21 cellular contexts compared by ENCODE assay signal in genomic region chr7:109256762-109257560, GRCh38.
"Had no signal": no experiment of that assay in that cellular context is flagged by ENCODE, and none has a peak within 500 bp of the region (broad histone marks: within the 10 kb centered on the region; RNA-seq: fewer than 3 reads in every experiment).

No MANE protein-coding gene starts in this region.

- DNase-seq: activated CD4-positive, alpha-beta memory T cell treated with anti-CD3 and anti-CD28 coated beads, Interleukin-2, amount 10 ng/mL, durations not matched to agents 7 days and 5 days; activated CD4-positive, alpha-beta T cell treated with anti-CD3 and anti-CD28 coated beads, Interleukin-2, amount 10 ng/mL, durations not matched to agents 24 days and 14 days; activated effector memory CD4-positive, alpha-beta T cell treated with Interleukin-2 at 50 U/mL for 16 hours; activated naive CD4-positive, alpha-beta T cell treated with anti-CD3 and anti-CD28 coated beads for 36 hours; activated T-cell treated with anti-CD3 and anti-CD28 coated beads, Interleukin-2, amount 50 U/mL, for 72 hours; amygdala; colonic mucosa; dorsolateral prefrontal cortex; esophagus squamous epithelium; gastrocnemius medialis; head of caudate nucleus; islet precursor cell; left cardiac atrium; pancreas; psoas muscle; right cardiac atrium; stimulated activated CD4-positive, alpha-beta T cell treated with anti-CD3 and anti-CD28 coated beads, Interleukin-4, amount 100 ng/mL, for 24 hours; stimulated activated naive CD8-positive, alpha-beta T cell treated with anti-CD3 and anti-CD28 coated beads, Interleukin-15, Interleukin-2, amounts not matched to agents 100 U/mL and 50 U/mL, for 24 hours; upper lobe of left lung had no signal

- H3K27me3 ChIP-seq: colonic mucosa, dorsolateral prefrontal cortex, esophagus squamous epithelium, gastrocnemius medialis, pancreas, upper lobe of left lung had no signal

- H3K27ac ChIP-seq: colonic mucosa, dorsolateral prefrontal cortex, esophagus squamous epithelium, gastrocnemius medialis, pancreas, psoas muscle, upper lobe of left lung, VCaP had no signal

- H3K9me3 ChIP-seq: colonic mucosa, esophagus squamous epithelium, gastrocnemius medialis, pancreas, psoas muscle, upper lobe of left lung had no signal

- H3K36me3 ChIP-seq: colonic mucosa, esophagus squamous epithelium, gastrocnemius medialis, pancreas, upper lobe of left lung had no signal

- H3K4me3 ChIP-seq: colonic mucosa, dorsolateral prefrontal cortex, esophagus squamous epithelium, gastrocnemius medialis, pancreas, psoas muscle, upper lobe of left lung had no signal

- ATAC-seq: activated CD4-positive, CD25-positive, alpha-beta regulatory T cell treated with anti-CD3 and anti-CD28 coated beads, Interleukin-2, amount 50 U/mL, for 24 hours; activated T-cell treated with anti-CD3 and anti-CD28 coated beads, Interleukin-2, amount 50 U/mL, for 72 hours; gastrocnemius medialis; left cardiac atrium; pancreas; psoas muscle; right cardiac atrium; stimulated activated naive CD8-positive, alpha-beta T cell treated with anti-CD3 and anti-CD28 coated beads, Interleukin-15, Interleukin-2, amounts not matched to agents 100 U/mL and 50 U/mL, for 24 hours had no signal

- H3K4me1 ChIP-seq: colonic mucosa, esophagus squamous epithelium, gastrocnemius medialis, pancreas, psoas muscle, upper lobe of left lung had no signal
